In genomic region chr19:14006766-14007562, GRCh38 we compare ENCODE assay signal across 9 cellular contexts. TPM values are rescaled to one million over a fixed set of nuclear protein-coding genes. Genes with fewer than 3 reads are reported as not detected.
DNase-seq lines count a peak whose midpoint lies in the region; ATAC-seq and TF ChIP-seq lines count a peak whose summit lies in the region.
"Had no signal": no experiment of that assay in that cellular context is flagged by ENCODE, and none has a peak within 500 bp of the region (broad histone marks: within the 10 kb centered on the region; RNA-seq: fewer than 3 reads in every experiment).

No MANE protein-coding gene starts in this region.

- H3K27ac ChIP-seq in SK-N-MC: peak overlapping the region; percentile 90

- intact Hi-C loops in CD14-positive monocyte (cut with micrococcal nuclease): loop anchor here in 1 of 2 donors (1.0 to 2.0 kb wide), 2 partner anchors 56 to 74 kb away; no protein-coding TSS in a partner anchor

- H3K4me1 Mint-ChIP-seq in CD14-positive monocyte (peaks cover 39% of the 10 kb centered on the region), nephron (peaks cover 23% of the 10 kb centered on the region)

- H3K27me3 Mint-ChIP-seq in CD14-positive monocyte (ENCODE audit: low read depth in 3 of 3) (peaks cover 0 to 5% (median 0%) of the 10 kb centered on the region in 3 donors), nephron (ENCODE audit: low read depth) (no peaks in the 10 kb centered on the region)

- no peak for TF ChIP-seq CTCF in CD14-positive monocyte (IDR thresholded peaks at IDR 0.05)
- no peak for TF ChIP-seq CTCF in epithelial cell of esophagus (IDR thresholded peaks at IDR 0.05; ENCODE audit: insufficient read depth, low read depth, low read length, missing control alignments)
- TF ChIP-seq CTCF in nephron (IDR thresholded peaks at IDR 0.05; ENCODE audit: unreplicated experiment in 3 of 3): no peak

- H3K4me3 ChIP-seq in SK-N-MC (peak overlapping the region; percentile 92), epithelial cell of esophagus (ENCODE audit: low read length) (peak overlapping the region; percentile 83)

- ATAC-seq in GM18870 (IDR thresholded peaks at IDR 0.05; ENCODE audit: unreplicated experiment) (peak; percentile 24), HG03066 (IDR thresholded peaks at IDR 0.05; ENCODE audit: low read depth, unreplicated experiment) (peak; percentile 25)

- H3K9me3 Mint-ChIP-seq in CD14-positive monocyte (peaks cover 0 to 2% (median 0%) of the 10 kb centered on the region in 7 donors), nephron (no peaks in the 10 kb centered on the region)

- H3K36me3 ChIP-seq in SK-N-MC (ENCODE audit: insufficient read depth, low read length): no peaks in the 10 kb centered on the region

- peaks cover 0 to 3% of the 10 kb centered on the region in 2 donors for H3K36me3 Mint-ChIP-seq in CD14-positive monocyte
- H3K36me3 Mint-ChIP-seq in nephron (ENCODE audit: low read depth): no peaks in the 10 kb centered on the region

- H3K27ac Mint-ChIP-seq in CD14-positive monocyte (peak overlapping the region; percentile 99 to 100 (median 100)), nephron (peak overlapping the region; percentile 98 to 100 (median 99))

- peak overlapping the region; percentile 83 to 95 for H3K4me3 Mint-ChIP-seq in CD14-positive monocyte
- peak overlapping the region; percentile 90 to 95 (median 93) for H3K4me3 Mint-ChIP-seq in nephron

- H3K9me3 ChIP-seq in SK-N-MC (ENCODE audit: low read depth, low read length): no peaks in the 10 kb centered on the region

- H3K9ac ChIP-seq in SK-N-MC (ENCODE audit: insufficient read length): peak overlapping the region; percentile 87

- DNase-seq in CD14-positive monocyte (ENCODE audit: low spot score) (no peak), SK-N-MC (ENCODE audit: low read depth, low spot score) (no peak), epithelial cell of esophagus (ENCODE audit: low read depth) (no peak), retina (no peak), HT-29 (ENCODE audit: low spot score) (no peak)

RNA-seq across cellular contexts. Expression of gene RFX1, which starts 0.8 kb away (rescaled TPM):
- under 1 TPM; 0.89 to 0.95 TPM for polyA plus RNA-seq in CD14-positive monocyte
- 6.0 and 6.2 TPM in 2 replicates for total RNA-seq in HT-29 (2014; rRNA removed; shearing (Covaris generic))

RNA-seq across cellular contexts. Expression of gene RLN3, which starts 21.0 kb away (rescaled TPM):
- polyA plus RNA-seq in CD14-positive monocyte: not detected
- total RNA-seq in HT-29 (2014; rRNA removed; shearing (Covaris generic)): not detected in 2 replicates
- total RNA-seq: subcutaneous adipose tissue had no signal

RNA-seq across cellular contexts. Expression of gene IL27RA, which starts 24.6 kb away (rescaled TPM):
- 10 to 100 TPM; 54.9 to 61.5 TPM for polyA plus RNA-seq in CD14-positive monocyte
- 0.10 TPM in 1 of 2 replicates, not detected in the other for total RNA-seq in HT-29 (2014; rRNA removed; shearing (Covaris generic))

RNA-seq across cellular contexts. Expression of gene DCAF15, which starts 54.7 kb away (rescaled TPM):
- polyA plus RNA-seq in CD14-positive monocyte: 1 to 10 TPM; 2.8 to 3.4 TPM
- total RNA-seq in HT-29 (2014; rRNA removed; shearing (Covaris generic)): 46.6 and 47.2 TPM in 2 replicates

RNA-seq across cellular contexts. Expression of gene PALM3, which starts 54.9 kb away (rescaled TPM):
- polyA plus RNA-seq in CD14-positive monocyte: not detected
- 0.08 and 0.20 TPM in 2 replicates for total RNA-seq in HT-29 (2014; rRNA removed; shearing (Covaris generic))
- total RNA-seq: subcutaneous adipose tissue had no signal
